Comparison of ENCODE assay signal across 9 cellular contexts in genomic region chr18:56869189-56869777, GRCh38.
DNase-seq lines count a peak whose midpoint lies in the region; ATAC-seq and TF ChIP-seq lines count a peak whose summit lies in the region.
"Had no signal": no experiment of that assay in that cellular context is flagged by ENCODE, and none has a peak within 500 bp of the region (broad histone marks: within the 10 kb centered on the region; RNA-seq: fewer than 3 reads in every experiment).

No MANE protein-coding gene starts in this region.

- peak; percentile 78 for TF ChIP-seq CTCF in AG09309 (IDR thresholded peaks at IDR 0.05; ENCODE audit: control insufficient read depth, insufficient read depth, low read depth, low read length, missing control alignments)
- TF ChIP-seq CTCF in astrocyte of the spinal cord (IDR thresholded peaks at IDR 0.05; ENCODE audit: low read depth, low read length) = peak; percentile 59
- TF ChIP-seq CTCF in sigmoid colon (IDR thresholded peaks at IDR 0.05) = peak in 2 of 4 experiments; percentile 31 to 39

- no peak overlapping the region for H3K4me3 Mint-ChIP-seq in activated CD4-positive, alpha-beta memory T cell treated with anti-CD3 and anti-CD28 coated beads, Interleukin-2, amount 10 ng/mL, durations not matched to agents 7 days and 5 days
- H3K4me3 Mint-ChIP-seq: effector memory CD8-positive, alpha-beta T cell had no signal

- WGBS in sigmoid colon, 2 donors = 48 to 51% methylated on average over 2 of the region's 2 CpGs

- H3K9me3 Mint-ChIP-seq in activated CD4-positive, alpha-beta memory T cell treated with anti-CD3 and anti-CD28 coated beads, Interleukin-2, amount 10 ng/mL, durations not matched to agents 7 days and 5 days = no peaks in the 10 kb centered on the region
- H3K9me3 Mint-ChIP-seq: effector memory CD8-positive, alpha-beta T cell had no signal

- no peak overlapping the region for H3K27ac ChIP-seq in sigmoid colon

- intact Hi-C loops in sigmoid colon (cut with DNase I) = no loop called here

- H3K27ac Mint-ChIP-seq in activated CD4-positive, alpha-beta memory T cell treated with anti-CD3 and anti-CD28 coated beads, Interleukin-2, amount 10 ng/mL, durations not matched to agents 7 days and 5 days = no peak overlapping the region
- H3K27ac Mint-ChIP-seq: effector memory CD8-positive, alpha-beta T cell had no signal

- H3K4me1 Mint-ChIP-seq in activated CD4-positive, alpha-beta memory T cell treated with anti-CD3 and anti-CD28 coated beads, Interleukin-2, amount 10 ng/mL, durations not matched to agents 7 days and 5 days = no peaks in the 10 kb centered on the region

- H3K9me3 ChIP-seq in sigmoid colon = no peaks in the 10 kb centered on the region

- CTCF ChIA-PET in activated CD4-positive, alpha-beta memory T cell treated with anti-CD3 and anti-CD28 coated beads, Interleukin-2, amount 10 ng/mL, durations not matched to agents 7 days and 5 days (lab: Charles Lee) = interaction anchor here (0.6 to 2.0 kb wide), 9 partner anchors 9 to 693 kb away, joined by 3 to 7 read pairs (median 4); no protein-coding TSS in a partner anchor

- DNase-seq in AG09309 (ENCODE audit: low read depth) = peak; percentile 34
- peak; percentile 49 for DNase-seq in NCI-H460 (ENCODE audit: extremely low read depth, low read depth)
- DNase-seq in astrocyte of the spinal cord (ENCODE audit: low read depth, low spot score) = peak; percentile 42
- peak; percentile 66 for DNase-seq in kidney tubule cell (ENCODE audit: low spot score)
- DNase-seq in activated CD4-positive, alpha-beta memory T cell treated with anti-CD3 and anti-CD28 coated beads, Interleukin-2, amount 10 ng/mL, durations not matched to agents 7 days and 5 days = no peak
- no peak for DNase-seq in sigmoid colon

- POLR2A ChIA-PET in activated CD4-positive, alpha-beta memory T cell treated with anti-CD3 and anti-CD28 coated beads, Interleukin-2, amount 10 ng/mL, durations not matched to agents 7 days and 5 days (lab: Charles Lee) = no interaction called here

- H3K27me3 ChIP-seq in sigmoid colon = no peaks in the 10 kb centered on the region

- peak; percentile 81 for ATAC-seq in GM18498 (IDR thresholded peaks at IDR 0.05; ENCODE audit: unreplicated experiment)
- peak; percentile 75 for ATAC-seq in HG03354 (IDR thresholded peaks at IDR 0.05; ENCODE audit: poor library complexity, severe bottlenecking, unreplicated experiment)
- ATAC-seq: effector memory CD8-positive, alpha-beta T cell had no signal

- in situ Hi-C loops in astrocyte of the spinal cord (cut with HindIII; ENCODE audit: low sequenced_read_pairs) = no loop called here

- no peak for TF ChIP-seq POLR2A in sigmoid colon (IDR thresholded peaks at IDR 0.05)

- no peaks in the 10 kb centered on the region for H3K36me3 ChIP-seq in sigmoid colon

- no peak overlapping the region for H3K4me3 ChIP-seq in AG09309 (ENCODE audit: control insufficient read depth, low read depth, low read length)
- no peak overlapping the region for H3K4me3 ChIP-seq in astrocyte of the spinal cord (ENCODE audit: low read depth, low read length)
- H3K4me3 ChIP-seq in sigmoid colon = no peak overlapping the region

- no peaks in the 10 kb centered on the region for H3K27me3 Mint-ChIP-seq in activated CD4-positive, alpha-beta memory T cell treated with anti-CD3 and anti-CD28 coated beads, Interleukin-2, amount 10 ng/mL, durations not matched to agents 7 days and 5 days
- H3K27me3 Mint-ChIP-seq: effector memory CD8-positive, alpha-beta T cell had no signal

- no peak for TF ChIP-seq EP300 in sigmoid colon (IDR thresholded peaks at IDR 0.05)

- no peaks in the 10 kb centered on the region for H3K36me3 Mint-ChIP-seq in activated CD4-positive, alpha-beta memory T cell treated with anti-CD3 and anti-CD28 coated beads, Interleukin-2, amount 10 ng/mL, durations not matched to agents 7 days and 5 days (ENCODE audit: low read depth)

- no peaks in the 10 kb centered on the region for H3K4me1 ChIP-seq in sigmoid colon

Comparison
In these comparisons a context has a peak if more than half of its experiments do, and no peak if none do; other contexts are left out.
1. DNase-seq: peak in AG09309 (single experiment), NCI-H460 (single experiment), astrocyte of the spinal cord (single experiment) and kidney tubule cell (single experiment); none in activated CD4-positive, alpha-beta memory T cell treated with anti-CD3 and anti-CD28 coated beads, Interleukin-2, amount 10 ng/mL, durations not matched to agents 7 days and 5 days (single experiment) and sigmoid colon (single experiment).